Comparison of ENCODE assay signal across 8 cellular contexts in the genomic region with DNA sequence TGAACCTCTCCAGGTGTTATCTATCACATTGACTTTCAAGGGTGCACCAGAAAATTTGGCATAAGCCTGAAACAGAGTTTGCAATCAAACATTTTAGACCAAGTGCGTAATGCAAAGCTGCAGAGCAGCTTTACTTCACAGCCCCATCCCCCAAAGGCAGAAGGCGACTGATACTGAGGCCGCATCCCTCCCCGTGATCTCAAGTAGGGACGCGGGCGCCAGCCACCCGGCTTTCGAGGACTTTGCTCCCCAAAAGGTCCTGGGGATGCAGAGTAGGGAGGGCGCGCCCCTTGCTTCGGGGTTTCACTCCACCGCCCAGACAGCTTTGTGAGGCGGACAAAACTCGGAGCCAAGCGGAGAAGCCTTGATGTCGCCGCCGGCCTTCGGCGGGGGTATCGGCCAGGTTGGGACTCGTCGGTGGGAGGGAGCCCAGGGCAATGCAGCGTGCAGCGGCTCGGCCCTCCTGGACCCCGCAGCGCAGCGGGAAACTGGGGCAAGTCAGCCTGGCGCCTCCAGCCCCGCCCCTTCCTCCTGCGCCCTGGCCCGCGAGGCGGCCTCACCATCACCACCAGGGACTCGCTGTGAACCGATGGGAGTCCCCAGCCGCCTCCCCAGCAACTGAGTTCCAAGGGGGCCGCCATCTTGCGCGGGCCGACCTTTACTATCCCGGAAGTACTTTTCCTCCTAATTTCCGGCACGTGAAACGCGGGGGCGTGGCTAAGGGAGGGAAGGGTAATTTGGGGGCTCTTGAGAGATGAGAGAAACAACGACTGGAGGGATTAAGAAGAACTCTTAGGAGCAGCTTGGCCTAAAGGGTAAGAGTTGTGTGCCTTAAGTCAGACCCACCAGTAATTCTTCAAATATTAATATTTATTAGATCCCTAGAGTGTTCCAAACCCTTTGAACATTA. TPM values are rescaled to one million over a fixed set of nuclear protein-coding genes. Genes with fewer than 3 reads are reported as not detected.
DNase-seq lines count a peak whose midpoint lies in the region.

A gene with protein sequence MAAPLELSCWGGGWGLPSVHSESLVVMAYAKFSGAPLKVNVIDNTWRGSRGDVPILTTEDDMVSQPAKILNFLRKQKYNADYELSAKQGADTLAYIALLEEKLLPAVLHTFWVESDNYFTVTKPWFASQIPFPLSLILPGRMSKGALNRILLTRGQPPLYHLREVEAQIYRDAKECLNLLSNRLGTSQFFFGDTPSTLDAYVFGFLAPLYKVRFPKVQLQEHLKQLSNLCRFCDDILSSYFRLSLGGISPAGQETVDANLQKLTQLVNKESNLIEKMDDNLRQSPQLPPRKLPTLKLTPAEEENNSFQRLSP (minus strand): TSS at position 665 of the 910 bp plus-strand sequence. CDS start 24 bp downstream, at position 641.

- DNase-seq in ELF-1 (ENCODE audit: low read depth, low spot score) = peak; percentile 92
- peak; percentile 82 for DNase-seq in H7
- peak; percentile 83 for DNase-seq in MV-4-11 (lab: John Stamatoyannopoulos, UW)
- DNase-seq in SK-N-DZ (ENCODE audit: low spot score) = peak; percentile 94
- peak; percentile 92 for DNase-seq in activated naive CD4-positive, alpha-beta T cell treated with anti-CD3 and anti-CD28 coated beads, Interleukin-2, amount 10 ng/mL, durations not matched to agents 7 days and 5 days
- peak; percentile 84 for DNase-seq in germinal center (ENCODE audit: low spot score)
- DNase-seq in non-pigmented ciliary epithelial cell (ENCODE audit: low read depth) = peak; percentile 36
- peak; percentile 5 to 89 (median 70) for DNase-seq in substantia nigra (lab: John Stamatoyannopoulos, UW)

- H3K36me3 Mint-ChIP-seq in activated naive CD4-positive, alpha-beta T cell treated with anti-CD3 and anti-CD28 coated beads, Interleukin-2, amount 10 ng/mL, durations not matched to agents 7 days and 5 days = peaks cover 27% of the 10 kb centered on the region

- peak within 1 kb of the TSS; percentile 66 for H3K27ac ChIP-seq in substantia nigra (ENCODE audit: low read depth, low read length, poor library complexity, severe bottlenecking)

- H3K27ac Mint-ChIP-seq in activated naive CD4-positive, alpha-beta T cell treated with anti-CD3 and anti-CD28 coated beads, Interleukin-2, amount 10 ng/mL, durations not matched to agents 7 days and 5 days = peak within 1 kb of the TSS; percentile 98

- H3K4me3 ChIP-seq in H7 (ENCODE audit: insufficient read depth, low read depth, low read length) = peak within 1 kb of the TSS; percentile 94

- no peaks in the 10 kb centered on the region for H3K9me3 Mint-ChIP-seq in activated naive CD4-positive, alpha-beta T cell treated with anti-CD3 and anti-CD28 coated beads, Interleukin-2, amount 10 ng/mL, durations not matched to agents 7 days and 5 days

- peak within 1 kb of the TSS; percentile 85 for H3K4me3 Mint-ChIP-seq in activated naive CD4-positive, alpha-beta T cell treated with anti-CD3 and anti-CD28 coated beads, Interleukin-2, amount 10 ng/mL, durations not matched to agents 7 days and 5 days

- CTCF ChIA-PET in activated naive CD4-positive, alpha-beta T cell treated with anti-CD3 and anti-CD28 coated beads, Interleukin-2, amount 10 ng/mL, durations not matched to agents 7 days and 5 days (lab: Charles Lee) = interaction anchor here (0.7 to 1.6 kb wide), 5 partner anchors 9 to 67 kb away, joined by 3 to 4 read pairs (median 4); no protein-coding TSS in a partner anchor

- peaks cover 5% of the 10 kb centered on the region for H3K36me3 ChIP-seq in H7 (replicated peaks; ENCODE audit: control insufficient read depth, insufficient read depth, low read length)

- no peaks in the 10 kb centered on the region for H3K27me3 ChIP-seq in H7 (ENCODE audit: control insufficient read depth, insufficient read depth, low read length)

- no peaks in the 10 kb centered on the region for H3K27me3 Mint-ChIP-seq in activated naive CD4-positive, alpha-beta T cell treated with anti-CD3 and anti-CD28 coated beads, Interleukin-2, amount 10 ng/mL, durations not matched to agents 7 days and 5 days

- peaks cover 41% of the 10 kb centered on the region for H3K4me1 Mint-ChIP-seq in activated naive CD4-positive, alpha-beta T cell treated with anti-CD3 and anti-CD28 coated beads, Interleukin-2, amount 10 ng/mL, durations not matched to agents 7 days and 5 days

RNA-seq across cellular contexts. Expression of the gene that starts here (rescaled TPM):
- total RNA-seq in H7 (2014; rRNA removed; shearing (Covaris generic)) = 16.6 and 30.4 TPM in 2 replicates
- 24.9 and 34.5 TPM in 2 replicates for polyA plus RNA-seq in SK-N-DZ (2014; cell fraction: cytosol; rRNA removed)
- polyA plus RNA-seq in SK-N-DZ (2014; cell fraction: nucleus; rRNA removed) = 31.2 and 47.5 TPM in 2 replicates

Comparison
In these comparisons a context has a peak if more than half of its experiments do, and no peak if none do; other contexts are left out.
1. Peak in every context shown above with its lines: DNase-seq, H3K4me3 ChIP-seq and H3K27ac ChIP-seq.
2. DNase-seq: peak in every context shown above with its lines; median percentile 94 in SK-N-DZ; 92 in ELF-1; 92 in activated naive CD4-positive, alpha-beta T cell treated with anti-CD3 and anti-CD28 coated beads, Interleukin-2, amount 10 ng/mL, durations not matched to agents 7 days and 5 days; 84 in germinal center; 83 in MV-4-11; 82 in H7; 70 in substantia nigra; 36 in non-pigmented ciliary epithelial cell.